14 cellular contexts compared by ENCODE assay signal in the genomic region with DNA sequence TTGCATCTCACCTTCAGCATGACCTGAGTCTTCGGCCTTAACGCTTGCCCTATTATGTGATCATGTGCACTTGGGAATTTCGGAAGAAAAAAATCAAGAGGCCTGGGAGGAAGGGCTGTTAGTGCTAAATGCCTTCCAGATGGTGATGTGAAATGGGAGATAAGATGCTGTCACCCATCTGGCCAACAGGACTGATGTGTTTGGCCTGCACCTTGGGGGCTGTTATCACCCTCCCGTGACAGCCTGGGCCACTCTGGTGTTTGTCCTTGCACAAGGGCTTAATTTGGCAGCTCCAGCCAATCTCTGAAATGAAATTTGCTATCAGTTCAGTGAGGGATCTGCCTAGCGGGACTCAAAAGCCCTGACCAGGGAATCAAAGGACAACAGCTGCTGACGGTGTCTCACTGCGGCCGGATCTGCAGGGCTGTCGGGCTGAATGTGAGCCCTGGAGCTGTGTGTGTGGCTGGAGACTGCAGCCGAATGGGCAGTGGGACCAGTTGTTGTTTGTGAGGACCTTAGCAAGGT.
DNase-seq lines count a peak whose midpoint lies in the region; ATAC-seq, FAIRE-seq and TF ChIP-seq lines count a peak whose summit lies in the region.
"Had no signal": no experiment of that assay in that cellular context is flagged by ENCODE, and none has a peak within 500 bp of the region (broad histone marks: within the 10 kb centered on the region; RNA-seq: fewer than 3 reads in every experiment).

No MANE protein-coding gene starts in this region.

- no peaks in the 10 kb centered on the region for H3K9me1 ChIP-seq in endothelial cell of umbilical vein (replicated peaks; ENCODE audit: control insufficient read depth, extremely low read depth, insufficient read depth, low read length)

- H3K9ac ChIP-seq in endothelial cell of umbilical vein (replicated peaks; ENCODE audit: extremely low read depth, insufficient read depth, low read length) = peak overlapping the region; percentile 89
- peak overlapping the region; percentile 68 for H3K9ac ChIP-seq in mesenchymal stem cell (ENCODE audit: low read length)

- no peak overlapping the region for H3K4me3 Mint-ChIP-seq in CD14-positive monocyte
- H3K4me3 Mint-ChIP-seq: dendritic cell treated with granulocyte-macrophage colony-stimulating factor and Interleukin-4, amounts not matched to agents 40 ng/mL and 50 ng/mL, for 4 days; stimulated activated naive CD8-positive, alpha-beta T cell treated with anti-CD3 and anti-CD28 coated beads, Interleukin-15, amount 100 ng/mL, for 72 hours had no signal

- H3K27me3 ChIP-seq in endothelial cell of umbilical vein (ENCODE audit: control insufficient read depth in 2 of 2, insufficient read depth in 2 of 2, low read length in 2 of 2) = no peaks in the 10 kb centered on the region
- H3K27me3 ChIP-seq in mesenchymal stem cell (ENCODE audit: control insufficient read depth in 1 of 2, insufficient read depth in 1 of 2, low read length in 2 of 2) = no peaks in the 10 kb centered on the region
- no peaks in the 10 kb centered on the region for H3K27me3 ChIP-seq in thoracic aorta (replicated peaks; ENCODE audit: insufficient read depth)

- TF ChIP-seq CTCF in endothelial cell of umbilical vein (IDR thresholded peaks at IDR 0.05; ENCODE audit: extremely low read depth in 1 of 2, insufficient read depth in 1 of 2, low read depth in 1 of 2, low read length in 2 of 2) (no peak), thoracic aorta (IDR thresholded peaks at IDR 0.05) (no peak), CD14-positive monocyte (IDR thresholded peaks at IDR 0.05) (no peak)

- no peak overlapping the region for H3K4me3 ChIP-seq in endothelial cell of umbilical vein (replicated peaks in 1 of 3; ENCODE audit: insufficient read depth in 1 of 3, low read depth in 1 of 3, low read length in 3 of 3)
- H3K4me3 ChIP-seq in mesenchymal stem cell (ENCODE audit: insufficient read depth in 1 of 2, low read depth in 1 of 2, low read length in 2 of 2) = peak overlapping the region in 1 of 2 experiments; percentile 34
- H3K4me3 ChIP-seq in thoracic aorta = no peak overlapping the region

- H3K9me3 ChIP-seq in endothelial cell of umbilical vein (replicated peaks; ENCODE audit: control insufficient read depth, insufficient read depth, low read length) (no peaks in the 10 kb centered on the region), mesenchymal stem cell (ENCODE audit: control insufficient read depth, low read length) (no peaks in the 10 kb centered on the region), thoracic aorta (no peaks in the 10 kb centered on the region)

- no peaks in the 10 kb centered on the region for H3K36me3 Mint-ChIP-seq in CD14-positive monocyte

- peak overlapping the region; percentile 99 for H3K27ac ChIP-seq in endothelial cell of umbilical vein (ENCODE audit: insufficient read depth, low read depth, low read length)
- H3K27ac ChIP-seq in mesenchymal stem cell (ENCODE audit: low read length, poor library complexity, severe bottlenecking) = no peak overlapping the region
- H3K27ac ChIP-seq in thoracic aorta = peak overlapping the region; percentile 93 to 99

- FAIRE-seq in endothelial cell of umbilical vein (lab: Jason Lieb, UNC) (no peak), GM12892 (lab: Jason Lieb, UNC) (no peak)

- DNase-seq in NCI-H82 (lab: John Stamatoyannopoulos, UW) = peak; percentile 92
- no peak for DNase-seq in endothelial cell of umbilical vein (ENCODE audit: low read depth, low spot score)
- DNase-seq in mesenchymal stem cell = peak; percentile 47
- DNase-seq in thoracic aorta (ENCODE audit: low spot score) = no peak
- no peak for DNase-seq in GM12892 (ENCODE audit: insufficient read length)
- no peak for DNase-seq in NCI-H1694 treated with DMSO at 0.1 percent for 48 hours (lab: John Stamatoyannopoulos, UW)
- no peak for DNase-seq in CD14-positive monocyte (ENCODE audit: low spot score)
- DNase-seq: activated CD8-positive, alpha-beta memory T cell treated with anti-CD3 and anti-CD28 coated beads, Interleukin-2, amount 50 U/mL, for 48 hours; COR-L47; NCI-H1694; stimulated activated naive CD8-positive, alpha-beta T cell treated with anti-CD3 and anti-CD28 coated beads, Interleukin-15, amount 100 ng/mL, for 72 hours had no signal

- H3K4me1 ChIP-seq in endothelial cell of umbilical vein (ENCODE audit: control insufficient read depth, extremely low read depth, insufficient read depth, low read length) (peaks cover 35% of the 10 kb centered on the region), mesenchymal stem cell (ENCODE audit: control insufficient read depth, insufficient read depth, low read depth, low read length) (peaks cover 38% of the 10 kb centered on the region), thoracic aorta (ENCODE audit: control insufficient read depth in 1 of 2, low read depth in 2 of 2) (peaks cover 32 to 52% of the 10 kb centered on the region in 2 donors)

- CTCF ChIA-PET in endothelial cell of umbilical vein (lab: Charles Lee) = interaction anchor here (0.8 to 5.0 kb wide), 10 partner anchors 9 to 159 kb away, joined by 3 to 45 read pairs (median 14); no protein-coding TSS in a partner anchor

- no TSS peak for BruUV-seq in endothelial cell of umbilical vein (replicated peaks; lab: Mats Ljungman, UMichigan)

- no peak overlapping the region for H2BK5ac ChIP-seq in mesenchymal stem cell (ENCODE audit: low read depth, low read length, poor library complexity, severe bottlenecking)

- H3K4me2 ChIP-seq in endothelial cell of umbilical vein (ENCODE audit: insufficient read depth, low read length) (peak overlapping the region; percentile 56), mesenchymal stem cell (ENCODE audit: low read length, poor library complexity, severe bottlenecking) (no peak overlapping the region)

- H3K14ac ChIP-seq in mesenchymal stem cell (ENCODE audit: low read length in 2 of 2) = peak overlapping the region in 1 of 2 experiments; percentile 66

- POLR2A ChIA-PET in endothelial cell of umbilical vein (lab: Charles Lee) = interaction anchor here (1.2 to 2.3 kb wide), 5 partner anchors 10 to 27 kb away, joined by 3 to 15 read pairs (median 5); no protein-coding TSS in a partner anchor

- no peak overlapping the region for H2AK5ac ChIP-seq in mesenchymal stem cell (ENCODE audit: low read length, severe bottlenecking)

- WGBS in mesenchymal stem cell = 43% methylated on average over 10 of the region's 10 CpGs

- H2AFZ ChIP-seq in endothelial cell of umbilical vein (ENCODE audit: low read depth, low read length) = no peak overlapping the region
- H2AFZ ChIP-seq in mesenchymal stem cell (ENCODE audit: low read depth, low read length) = no peak overlapping the region

- dilution Hi-C loops in endothelial cell of umbilical vein (cut with MboI; ENCODE audit: extremely low pct_ligation_motif_present, low sequenced_read_pairs) = no loop called here

- H3K79me1 ChIP-seq in mesenchymal stem cell (replicated peaks; ENCODE audit: low read length, poor library complexity, severe bottlenecking) = peaks cover 30% of the 10 kb centered on the region

- TF ChIP-seq POLR2A in endothelial cell of umbilical vein (IDR thresholded peaks at IDR 0.05; ENCODE audit: low read depth, low read length) (no peak), GM12892 (IDR thresholded peaks at IDR 0.05; ENCODE audit: low read depth, low read length) (no peak)

- peaks cover 5 to 15% (median 11%) of the 10 kb centered on the region in 3 donors for H3K27me3 Mint-ChIP-seq in CD14-positive monocyte (ENCODE audit: low read depth in 3 of 3)

- H2BK15ac ChIP-seq in mesenchymal stem cell (ENCODE audit: low read depth, poor library complexity, severe bottlenecking) = no peak overlapping the region

- peak overlapping the region in 1 of 2 experiments; percentile 46 for H3K23ac ChIP-seq in mesenchymal stem cell (ENCODE audit: low read length in 2 of 2)

- H2BK120ac ChIP-seq in mesenchymal stem cell (ENCODE audit: low read depth, low read length) = peak overlapping the region; percentile 83

- H3K79me2 ChIP-seq in endothelial cell of umbilical vein (ENCODE audit: control insufficient read depth, insufficient read depth, low read length) = peaks cover 10% of the 10 kb centered on the region

- H3K36me3 ChIP-seq in endothelial cell of umbilical vein (ENCODE audit: control insufficient read depth in 2 of 2, extremely low read depth in 1 of 2, insufficient read depth in 2 of 2, low read length in 2 of 2) = peaks cover 0 to 5% of the 10 kb centered on the region in 2 experiments
- H3K36me3 ChIP-seq in mesenchymal stem cell (ENCODE audit: control insufficient read depth in 1 of 2, insufficient read depth in 2 of 2, low read depth in 1 of 2, low read length in 2 of 2) = peaks cover 7 to 10% of the 10 kb centered on the region in 2 experiments
- peaks cover 9% of the 10 kb centered on the region for H3K36me3 ChIP-seq in thoracic aorta

- peak overlapping the region in 1 of 2 experiments; percentile 70 for H3K4ac ChIP-seq in mesenchymal stem cell (ENCODE audit: low read depth in 1 of 2, low read length in 2 of 2)

- no peak overlapping the region for H4K8ac ChIP-seq in mesenchymal stem cell (ENCODE audit: low read length)

- no peaks in the 10 kb centered on the region for H4K20me1 ChIP-seq in endothelial cell of umbilical vein (replicated peaks; ENCODE audit: control insufficient read depth, extremely low read depth, insufficient read depth, low read length)

- H3K27ac Mint-ChIP-seq in CD14-positive monocyte = peak overlapping the region in 1 of 7 donors; percentile 50
- H3K27ac Mint-ChIP-seq: dendritic cell treated with granulocyte-macrophage colony-stimulating factor and Interleukin-4, amounts not matched to agents 40 ng/mL and 50 ng/mL, for 4 days had no signal

- ATAC-seq in thoracic aorta (ENCODE audit: insufficient number of reproducible peaks, low FRiP score, low read depth) (no peak), HG02973 (IDR thresholded peaks at IDR 0.05; ENCODE audit: unreplicated experiment) (no peak)
- ATAC-seq: left lobe of liver; stimulated activated naive CD8-positive, alpha-beta T cell treated with anti-CD3 and anti-CD28 coated beads, Interleukin-15, amount 100 ng/mL, for 72 hours had no signal

- peak overlapping the region; percentile 12 for H4K91ac ChIP-seq in mesenchymal stem cell (ENCODE audit: low read length)

- peak overlapping the region; percentile 77 to 81 for H2BK12ac ChIP-seq in mesenchymal stem cell (ENCODE audit: low read length in 2 of 2)

- intact Hi-C loops in endothelial cell of umbilical vein (cut with micrococcal nuclease) = loop anchor here (2.0 to 10.0 kb wide), 5 partner anchors 77 to 1015 kb away; partner anchors contain the start of genes BUB3 and PLEKHA1
- intact Hi-C loops in CD14-positive monocyte (cut with micrococcal nuclease) = no loop called here

- H3K18ac ChIP-seq in mesenchymal stem cell (ENCODE audit: low read depth in 1 of 2, low read length in 2 of 2) = peak overlapping the region; percentile 57 to 85

- peaks cover 28% of the 10 kb centered on the region for H3K4me1 Mint-ChIP-seq in CD14-positive monocyte
- H3K4me1 Mint-ChIP-seq: stimulated activated naive CD8-positive, alpha-beta T cell treated with anti-CD3 and anti-CD28 coated beads, Interleukin-15, amount 100 ng/mL, for 72 hours had no signal

- H3K9me3 Mint-ChIP-seq in CD14-positive monocyte = peaks cover 0 to 4% (median 2%) of the 10 kb centered on the region in 7 donors
- H3K9me3 Mint-ChIP-seq: dendritic cell treated with granulocyte-macrophage colony-stimulating factor and Interleukin-4, amounts not matched to agents 40 ng/mL and 50 ng/mL, for 4 days; stimulated activated naive CD8-positive, alpha-beta T cell treated with anti-CD3 and anti-CD28 coated beads, Interleukin-15, amount 100 ng/mL, for 72 hours had no signal

Comparison
In these comparisons a context has a peak if more than half of its experiments do, and no peak if none do; other contexts are left out.
1. DNase-seq: peak in NCI-H82 (single experiment) and mesenchymal stem cell (single experiment); none in endothelial cell of umbilical vein (single experiment), thoracic aorta (single experiment), GM12892 (single experiment), NCI-H1694 treated with DMSO at 0.1 percent for 48 hours (single experiment) and CD14-positive monocyte (single experiment).